Comparison of ENCODE assay signal across 14 cellular contexts in the genomic region with DNA sequence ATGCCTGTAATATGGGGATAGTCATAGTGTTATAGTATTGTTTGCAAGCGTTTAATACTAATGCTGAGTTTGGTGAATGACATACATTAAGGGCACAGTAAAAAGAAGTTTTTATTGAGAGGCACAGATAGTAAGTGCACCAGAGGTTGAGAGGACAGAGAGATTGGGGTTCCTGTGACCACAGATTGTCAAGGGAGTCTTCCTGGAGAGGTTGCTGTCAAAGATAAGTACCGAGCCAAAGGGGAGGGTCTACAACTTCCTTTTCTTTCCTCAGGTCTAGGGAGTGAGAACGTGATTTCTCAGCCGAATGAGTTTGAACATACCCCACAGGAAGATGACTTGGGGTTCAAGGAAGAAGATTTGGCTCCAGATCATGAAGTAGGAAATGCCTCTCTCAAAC. TPM values are rescaled to one million over a fixed set of nuclear protein-coding genes. Genes with fewer than 3 reads are reported as not detected.
DNase-seq lines count a peak whose midpoint lies in the region; ATAC-seq, FAIRE-seq and TF ChIP-seq lines count a peak whose summit lies in the region.
"Had no signal": no experiment of that assay in that cellular context is flagged by ENCODE, and none has a peak within 500 bp of the region (broad histone marks: within the 10 kb centered on the region; RNA-seq: fewer than 3 reads in every experiment).

No MANE protein-coding gene starts in this region.

- H3K4me2 ChIP-seq in PC-3 (ENCODE audit: low read length) (peak overlapping the region; percentile 93; the same call in 1 of the 2 replicates), astrocyte (ENCODE audit: low read length) (no peak overlapping the region), trophoblast cell (ENCODE audit: low read length) (no peak overlapping the region)

- no peak for DNase-seq in activated T-cell treated with anti-CD3 and anti-CD28 coated beads, Interleukin-2, amount 50 U/mL, for 24 hours
- no peak for DNase-seq in activated T-cell treated with anti-CD3 and anti-CD28 coated beads for 4 hours
- DNase-seq in PC-3: no peak
- no peak for DNase-seq in astrocyte (ENCODE audit: low read depth)
- no peak for DNase-seq in trophoblast cell
- no peak for DNase-seq in DMS79 treated with DMSO at 0.1 percent for 48 hours (lab: John Stamatoyannopoulos, UW)
- DNase-seq in KG1 (lab: John Stamatoyannopoulos, UW): no peak
- DNase-seq: activated CD8-positive, alpha-beta memory T cell treated with anti-CD3 and anti-CD28 coated beads, Interleukin-2, amount 50 U/mL, for 48 hours; heart left ventricle; NCI-H187 treated with DMSO at 0.1 percent for 48 hours; uterus had no signal

- H3K9me3 Mint-ChIP-seq in activated T-cell treated with anti-CD3 and anti-CD28 coated beads, Interleukin-2, amount 50 U/mL, for 24 hours: no peaks in the 10 kb centered on the region
- peaks cover 3% of the 10 kb centered on the region for H3K9me3 Mint-ChIP-seq in astrocyte (ENCODE audit: unreplicated experiment)

- ATAC-seq in PC-3: no peak
- ATAC-seq in HG02678 (IDR thresholded peaks at IDR 0.05; ENCODE audit: unreplicated experiment): no peak
- ATAC-seq: heart left ventricle had no signal

- no peak overlapping the region for H3K18ac ChIP-seq in trophoblast cell (ENCODE audit: low read length)

- no peaks in the 10 kb centered on the region for H3K27me3 Mint-ChIP-seq in activated T-cell treated with anti-CD3 and anti-CD28 coated beads, Interleukin-2, amount 50 U/mL, for 24 hours
- H3K27me3 Mint-ChIP-seq in astrocyte (ENCODE audit: low read depth, unreplicated experiment): no peaks in the 10 kb centered on the region

- H3F3A ChIP-seq in PC-3 (ENCODE audit: low read length, unreplicated experiment): no peaks in the 10 kb centered on the region

- no peak overlapping the region for H3K14ac ChIP-seq in trophoblast cell (ENCODE audit: low read length)

- H3K27me3 ChIP-seq in PC-3 (ENCODE audit: low read length): no peaks in the 10 kb centered on the region
- no peaks in the 10 kb centered on the region for H3K27me3 ChIP-seq in astrocyte (ENCODE audit: insufficient read depth, low read length)
- no peaks in the 10 kb centered on the region for H3K27me3 ChIP-seq in trophoblast cell (ENCODE audit: insufficient read depth, low read length)
- H3K27me3 ChIP-seq: heart left ventricle, uterus had no signal

- no peak overlapping the region for H2AK5ac ChIP-seq in trophoblast cell (ENCODE audit: low read length)

- peak overlapping the region; percentile 87 for H3K4me3 Mint-ChIP-seq in activated T-cell treated with anti-CD3 and anti-CD28 coated beads, Interleukin-2, amount 50 U/mL, for 24 hours
- H3K4me3 Mint-ChIP-seq in astrocyte (ENCODE audit: unreplicated experiment): peak overlapping the region; percentile 90

- H2BK5ac ChIP-seq in trophoblast cell (ENCODE audit: low read depth, low read length, poor library complexity): no peak overlapping the region

- no peaks in the 10 kb centered on the region for H3K9me2 ChIP-seq in PC-3 (replicated peaks; ENCODE audit: low read length)

- no peak for TF ChIP-seq CTCF in PC-3 (conservative IDR thresholded peaks at IDR 0.05; ENCODE audit: low read depth, low read length)
- TF ChIP-seq CTCF in astrocyte (IDR thresholded peaks at IDR 0.05; ENCODE audit: insufficient read depth, low read depth, low read length): no peak

- intact Hi-C loops in PC-3 (cut with micrococcal nuclease): no loop called here

- H2AFZ ChIP-seq in PC-3 (ENCODE audit: low read length) (no peak overlapping the region), astrocyte (ENCODE audit: low read depth, low read length) (no peak overlapping the region), trophoblast cell (ENCODE audit: insufficient read depth, low read length, poor library complexity) (no peak overlapping the region)
- H2AFZ ChIP-seq: parathyroid adenoma had no signal

- H3K23ac ChIP-seq in trophoblast cell (ENCODE audit: low read length): no peak overlapping the region

- H3K9ac ChIP-seq in PC-3 (ENCODE audit: low read length): no peak overlapping the region
- H3K9ac ChIP-seq in astrocyte (ENCODE audit: low read length): no peak overlapping the region
- no peak overlapping the region for H3K9ac ChIP-seq in trophoblast cell (ENCODE audit: low read length)

- peak overlapping the region; percentile 20 for H3K27ac Mint-ChIP-seq in activated T-cell treated with anti-CD3 and anti-CD28 coated beads, Interleukin-2, amount 50 U/mL, for 24 hours
- H3K27ac Mint-ChIP-seq in astrocyte (ENCODE audit: unreplicated experiment): no peak overlapping the region

- peaks cover 55% of the 10 kb centered on the region for H3K4me1 Mint-ChIP-seq in activated T-cell treated with anti-CD3 and anti-CD28 coated beads, Interleukin-2, amount 50 U/mL, for 24 hours (ENCODE audit: low read depth)
- H3K4me1 Mint-ChIP-seq in astrocyte (ENCODE audit: low read depth, unreplicated experiment): peaks cover 20% of the 10 kb centered on the region

- H3K9me3 ChIP-seq in PC-3 (ENCODE audit: low read length) (no peaks in the 10 kb centered on the region), astrocyte (ENCODE audit: insufficient read depth, low read depth, low read length) (no peaks in the 10 kb centered on the region), trophoblast cell (ENCODE audit: insufficient read depth, low read depth, low read length) (no peaks in the 10 kb centered on the region)
- H3K9me3 ChIP-seq: heart left ventricle, uterus had no signal

- no peak overlapping the region for H4K12ac ChIP-seq in trophoblast cell (ENCODE audit: low read depth, low read length)

- H3K36me3 ChIP-seq in PC-3 (ENCODE audit: low read depth, low read length): no peaks in the 10 kb centered on the region
- H3K36me3 ChIP-seq in astrocyte (ENCODE audit: insufficient read depth, low read length): peaks cover 5% of the 10 kb centered on the region
- H3K36me3 ChIP-seq in trophoblast cell (ENCODE audit: control insufficient read depth in 1 of 2, insufficient read depth in 2 of 2, low read length in 2 of 2): peaks cover 19 to 20% of the 10 kb centered on the region in 2 experiments
- H3K36me3 ChIP-seq: uterus had no signal

- no peak overlapping the region for H4K8ac ChIP-seq in trophoblast cell (ENCODE audit: low read depth, low read length)

- FAIRE-seq in astrocyte (lab: Jason Lieb, UNC): no peak
- FAIRE-seq: GM18507 had no signal

- H2BK120ac ChIP-seq in trophoblast cell (ENCODE audit: insufficient read depth, low read length, poor library complexity): no peak overlapping the region

- peaks cover 44% of the 10 kb centered on the region for H3K36me3 Mint-ChIP-seq in activated T-cell treated with anti-CD3 and anti-CD28 coated beads, Interleukin-2, amount 50 U/mL, for 24 hours (ENCODE audit: low read depth)
- H3K36me3 Mint-ChIP-seq in astrocyte (ENCODE audit: low read depth, unreplicated experiment): peaks cover 13% of the 10 kb centered on the region

- H3K4me1 ChIP-seq in PC-3 (ENCODE audit: insufficient read depth, low read length): 0 out of 2 replicates have a peak, but pooled peaks cover 4% of the 10 kb centered on the region
- H3K4me1 ChIP-seq in astrocyte (ENCODE audit: insufficient read depth, low read length): peaks cover 28% of the 10 kb centered on the region
- peaks cover 14 to 18% of the 10 kb centered on the region in 2 experiments for H3K4me1 ChIP-seq in trophoblast cell (ENCODE audit: control insufficient read depth in 1 of 2, insufficient read depth in 2 of 2, low read length in 2 of 2)

- H2BK12ac ChIP-seq in trophoblast cell (ENCODE audit: low read length): no peak overlapping the region

- H3K4me3 ChIP-seq in PC-3 (ENCODE audit: low read length): peak overlapping the region; percentile 84; the same call in 1 of the 2 replicates
- no peak overlapping the region for H3K4me3 ChIP-seq in astrocyte (ENCODE audit: insufficient read depth, low read depth, low read length)
- H3K4me3 ChIP-seq in trophoblast cell (ENCODE audit: low read depth, low read length): no peak overlapping the region
- H3K4me3 ChIP-seq: uterus had no signal

- H3K27ac ChIP-seq in PC-3 (ENCODE audit: low read length) (no peak overlapping the region), astrocyte (ENCODE audit: low read depth, low read length) (no peak overlapping the region), trophoblast cell (ENCODE audit: low read depth, low read length) (no peak overlapping the region)
- H3K27ac ChIP-seq: uterus had no signal

- peak overlapping the region; percentile 19 for H3K4ac ChIP-seq in trophoblast cell (ENCODE audit: low read depth, low read length)

- H4K20me1 ChIP-seq in PC-3 (ENCODE audit: low read length) (no peaks in the 10 kb centered on the region), astrocyte (ENCODE audit: insufficient read depth, low read length) (no peaks in the 10 kb centered on the region)

- CTCF ChIA-PET in PC-3 (lab: Charles Lee): no interaction called here

- POLR2A ChIA-PET in PC-3 (lab: Charles Lee; ENCODE audit: unreplicated experiment): no interaction called here

- H3K79me2 ChIP-seq in PC-3 (ENCODE audit: low read length) (peaks cover 20% of the 10 kb centered on the region), astrocyte (ENCODE audit: insufficient read depth, low read length) (peaks cover 42% of the 10 kb centered on the region), trophoblast cell (ENCODE audit: control insufficient read depth, insufficient read depth, low read length, poor library complexity) (peaks cover 19% of the 10 kb centered on the region)
- H3K79me2 ChIP-seq: parathyroid adenoma had no signal

- no TSS peak for BruUV-seq in PC-3 (replicated peaks; lab: Mats Ljungman, UMichigan)

- WGBS in trophoblast cell (ENCODE audit: extremely low coverage, insufficient coverage, insufficient read length): no CpG with 5 or more reads among the region's 4 CpGs

- H3K79me1 ChIP-seq in trophoblast cell (ENCODE audit: low read length): peaks cover 32% of the 10 kb centered on the region

- H4K91ac ChIP-seq in trophoblast cell (ENCODE audit: low read depth, low read length): no peak overlapping the region

RNA-seq across cellular contexts. Expression of a gene that starts 1.8 kb away (rescaled TPM):
- total RNA-seq in PC-3 (2014; rRNA removed) (8.9 and 14.2 TPM in 2 replicates), astrocyte (16.0 and 19.5 TPM in 2 replicates)
- 11.6 and 12.1 TPM in 2 replicates for polyA plus RNA-seq in trophoblast cell (2013)

RNA-seq across cellular contexts. Expression of a gene that starts 10.3 kb away (rescaled TPM):
- 3.6 and 4.3 TPM in 2 replicates for total RNA-seq in PC-3 (2014; rRNA removed)
- total RNA-seq in astrocyte: 13.9 and 15.5 TPM in 2 replicates
- 4.8 TPM in 2 replicates for polyA plus RNA-seq in trophoblast cell (2013)

RNA-seq across cellular contexts. Expression of a gene that starts 14.7 kb away (rescaled TPM):
- 0.55 TPM in 1 of 2 replicates, not detected in the other for total RNA-seq in PC-3 (2014; rRNA removed)
- total RNA-seq in astrocyte: 0.48 and 0.96 TPM in 2 replicates
- polyA plus RNA-seq in trophoblast cell (2013): 1.3 and 1.5 TPM in 2 replicates

RNA-seq across cellular contexts. Expression of a gene that starts 22.5 kb away (rescaled TPM):
- total RNA-seq in PC-3 (2014; rRNA removed): not detected in 2 replicates
- total RNA-seq in astrocyte: not detected in 2 replicates
- 4.0 and 5.0 TPM in 2 replicates for polyA plus RNA-seq in trophoblast cell (2013)
- total RNA-seq: heart left ventricle had no signal
- polyA plus RNA-seq: heart left ventricle had no signal

RNA-seq across cellular contexts. Expression of a gene that starts 26.8 kb away (rescaled TPM):
- total RNA-seq in PC-3 (2014; rRNA removed) (36.0 and 52.4 TPM in 2 replicates), astrocyte (50.3 and 50.8 TPM in 2 replicates)
- polyA plus RNA-seq in trophoblast cell (2013): 29.4 and 29.9 TPM in 2 replicates
